In genomic region chr1:89524369-89525168, GRCh38 we compare ENCODE assay signal across 8 cellular contexts. TPM values are rescaled to one million over a fixed set of nuclear protein-coding genes. Genes with fewer than 3 reads are reported as not detected.
DNase-seq lines count a peak whose midpoint lies in the region; ATAC-seq and TF ChIP-seq lines count a peak whose summit lies in the region.

Gene LRRC8B, plus strand, starts transcription at chr1:89524829. Its CDS starts 57,822 bp downstream, at chr1:89582651.

- H3K9me3 Mint-ChIP-seq in HFFc6: no peaks in the 10 kb centered on the region

- H3K27ac ChIP-seq in adrenal gland: peak within 1 kb of the TSS; percentile 60 to 99 (median 89)
- H3K27ac ChIP-seq in heart right ventricle: peak within 1 kb of the TSS in 9 of 10 donors; percentile 87 to 96 (median 90)
- H3K27ac ChIP-seq in upper lobe of left lung: peak within 1 kb of the TSS; percentile 90 to 96 (median 92)

- intact Hi-C loops in adrenal gland (cut with DNase I) (no loop called here), heart right ventricle (cut with DNase I) (loop anchor here in 8 of 10 donors (2.0 to 10.0 kb wide), 10 partner anchors 37 to 240 kb away; no protein-coding TSS in a partner anchor), posterior cingulate gyrus (cut with DNase I) (loop anchor here (1.0 to 5.0 kb wide), 2 partner anchors 109 to 238 kb away; partner anchors contain the start of gene LRRC8C)

- H3K27me3 ChIP-seq in adrenal gland (no peaks in the 10 kb centered on the region), heart right ventricle (no peaks in the 10 kb centered on the region), upper lobe of left lung (no peaks in the 10 kb centered on the region)

- H3K4me1 ChIP-seq in adrenal gland (replicated peaks in 1 of 2): peaks cover 14 to 48% of the 10 kb centered on the region in 2 donors
- H3K4me1 ChIP-seq in heart right ventricle: peaks cover 0 to 49% (median 17%) of the 10 kb centered on the region in 9 donors
- peaks cover 19 to 25% (median 22%) of the 10 kb centered on the region in 4 donors for H3K4me1 ChIP-seq in upper lobe of left lung

- TF ChIP-seq EP300 in upper lobe of left lung (IDR thresholded peaks at IDR 0.05): peak in 1 of 4 donors; percentile 1

- no peak within 1 kb of the TSS for H3K27ac Mint-ChIP-seq in HFFc6

- no peaks in the 10 kb centered on the region for H3K36me3 ChIP-seq in adrenal gland (replicated peaks in 1 of 2)
- peaks cover 0 to 7% (median 0%) of the 10 kb centered on the region in 9 donors for H3K36me3 ChIP-seq in heart right ventricle
- no peaks in the 10 kb centered on the region for H3K36me3 ChIP-seq in upper lobe of left lung

- no peaks in the 10 kb centered on the region for H3K9me3 ChIP-seq in adrenal gland (replicated peaks in 1 of 3)
- no peaks in the 10 kb centered on the region for H3K9me3 ChIP-seq in heart right ventricle
- no peaks in the 10 kb centered on the region for H3K9me3 ChIP-seq in upper lobe of left lung

- peaks cover 6% of the 10 kb centered on the region; the same call in 1 of the 2 replicates for H3K4me1 Mint-ChIP-seq in HFFc6 (ENCODE audit: low read depth)

- peak within 1 kb of the TSS; percentile 78 for H3K4me3 Mint-ChIP-seq in HFFc6

- 0 to 1% (median 1%) methylated on average over 15 to 85 of the region's 85 CpGs for WGBS in adrenal gland, 4 donors
- WGBS in heart right ventricle, 2 donors: 0 to 1% methylated on average over 85 of the region's 85 CpGs
- 0% methylated on average over 3 to 72 of the region's 85 CpGs for WGBS in upper lobe of left lung, 2 donors

- peak; percentile 56 for DNase-seq in HFFc6
- DNase-seq in NB4 (ENCODE audit: low read depth): peak; percentile 95
- peak; percentile 78 to 92 (median 84) for DNase-seq in T-helper 1 cell
- peak; percentile 92 to 96 (median 94) for DNase-seq in adrenal gland
- DNase-seq in heart right ventricle: peak; percentile 93 to 94
- DNase-seq in posterior cingulate gyrus: peak; percentile 89 to 99 (median 92)
- DNase-seq in upper lobe of left lung: peak; percentile 94 to 98

- TF ChIP-seq CTCF in HFFc6 (IDR thresholded peaks at IDR 0.05) (no peak), NB4 (IDR thresholded peaks at IDR 0.05; ENCODE audit: low read depth, low read length) (no peak), adrenal gland (IDR thresholded peaks at IDR 0.05) (peak in 2 of 6 experiments; percentile 6 to 20), heart right ventricle (IDR thresholded peaks at IDR 0.05) (no peak), upper lobe of left lung (IDR thresholded peaks at IDR 0.05) (peak in 2 of 6 experiments; percentile 19 to 31)

- H3K27me3 Mint-ChIP-seq in HFFc6 (ENCODE audit: insufficient read depth): peaks cover 13% of the 10 kb centered on the region

- TF ChIP-seq POLR2A in GM10847 (IDR thresholded peaks at IDR 0.05; ENCODE audit: extremely low read depth, insufficient read length) (peak; percentile 75), NB4 (IDR thresholded peaks at IDR 0.05; ENCODE audit: extremely low read depth, insufficient read length) (peak; percentile 64), adrenal gland (IDR thresholded peaks at IDR 0.05) (peak; percentile 80 to 93), upper lobe of left lung (IDR thresholded peaks at IDR 0.05) (peak in 3 of 4 donors; percentile 64 to 87 (median 80))

- ATAC-seq in heart right ventricle: peak; percentile 99 to 100 (median 99)
- ATAC-seq in upper lobe of left lung (ENCODE audit: low FRiP score in 2 of 2): peak; percentile 97 to 100

- no peaks in the 10 kb centered on the region for H3K36me3 Mint-ChIP-seq in HFFc6 (ENCODE audit: low read depth)

- peak within 1 kb of the TSS; percentile 88 for H3K4me3 ChIP-seq in NB4 (ENCODE audit: low read depth, low read length)
- H3K4me3 ChIP-seq in adrenal gland: peak within 1 kb of the TSS; percentile 58 to 98 (median 80)
- peak within 1 kb of the TSS; percentile 71 to 99 (median 96) for H3K4me3 ChIP-seq in heart right ventricle
- H3K4me3 ChIP-seq in upper lobe of left lung: peak within 1 kb of the TSS; percentile 58 to 99 (median 90)

RNA-seq across cellular contexts. Expression of gene LRRC8B, which starts in this region (rescaled TPM):
- under 1 TPM; 0.07 to 0.57 (median 0.15) TPM for total RNA-seq in HFFc6 (2021; fragmentation: NEBNext Ultra II Directional; extraction: Animal tissue kit (Norgen Biotek cat#: 25700))
- total RNA-seq in adrenal gland: 10 to 100 TPM; 31.4 to 69.6 (median 43.4) TPM
- 10 to 100 TPM in 2 of 3 donors, 1 to 10 TPM in 1; 7.7 to 36.2 (median 12.4) TPM for polyA plus RNA-seq in adrenal gland
- 1 to 10 TPM; 2.4 to 6.6 (median 4.5) TPM for total RNA-seq in heart right ventricle
- polyA plus RNA-seq in heart right ventricle: 1 to 10 TPM; 1.7 to 2.2 TPM
- total RNA-seq in upper lobe of left lung: 10 to 100 TPM in 4 of 6 donors, 1 to 10 TPM in 2; 7.1 to 20.2 (median 14.8) TPM

Comparison
In these comparisons a context has a peak if more than half of its experiments do, and no peak if none do; other contexts are left out.
1. Peak in every context shown above with its lines: DNase-seq, ATAC-seq, H3K4me3 ChIP-seq and H3K27ac ChIP-seq.
2. Peak in DNase-seq in HFFc6; RNA of the gene not detected or under 1 TPM.
3. intact Hi-C loops: an anchor here in heart right ventricle (2.0 to 10.0 kb wide) and posterior cingulate gyrus (1.0 to 5.0 kb wide); none called in adrenal gland.